Comparison of ENCODE assay signal across 9 cellular contexts in genomic region chr7:115475774-115476407, GRCh38.
DNase-seq lines count a peak whose midpoint lies in the region; ATAC-seq and TF ChIP-seq lines count a peak whose summit lies in the region.
"Had no signal": no experiment of that assay in that cellular context is flagged by ENCODE, and none has a peak within 500 bp of the region (broad histone marks: within the 10 kb centered on the region; RNA-seq: fewer than 3 reads in every experiment).

No MANE protein-coding gene starts in this region.

- H3K27ac ChIP-seq in heart left ventricle: no peak overlapping the region

- TF ChIP-seq CTCF in heart left ventricle (IDR thresholded peaks at IDR 0.05) (peak in 8 of 12 donors; percentile 12 to 52 (median 33)), type B pancreatic cell (conservative IDR thresholded peaks at IDR 0.05) (peak; percentile 28)

- TF ChIP-seq POLR2A in heart left ventricle (IDR thresholded peaks at IDR 0.05): no peak

- WGBS in heart left ventricle, 4 donors: 56 to 71% (median 63%) methylated on average over 14 of the region's 14 CpGs

- peak overlapping the region; percentile 27 for H3K4me3 Mint-ChIP-seq in type B pancreatic cell

- ATAC-seq in heart left ventricle (peak in 3 of 4 donors; percentile 59 to 71 (median 71)), left ventricle myocardium superior (peak; percentile 55), GM21737 (IDR thresholded peaks at IDR 0.05; ENCODE audit: unreplicated experiment) (no peak)

- peaks cover 7% of the 10 kb centered on the region for H3K4me1 Mint-ChIP-seq in type B pancreatic cell (ENCODE audit: unreplicated experiment)

- H3K27ac Mint-ChIP-seq in type B pancreatic cell: no peak overlapping the region
- H3K27ac Mint-ChIP-seq: T-helper 1 cell treated with Interleukin-12 subunit alpha and Interleukin-12 subunit beta and Interleukin-4 antibody, amounts not matched to agents 30 μg/mL and 1 μg/mL, for 36 hours had no signal

- peaks cover 49% of the 10 kb centered on the region for H3K27me3 Mint-ChIP-seq in type B pancreatic cell

- no peak overlapping the region for H3K4me3 ChIP-seq in heart left ventricle

- H3K4me1 ChIP-seq in heart left ventricle: peaks cover 0 to 11% (median 0%) of the 10 kb centered on the region in 12 donors

- H3K27me3 ChIP-seq in heart left ventricle: peaks cover 0 to 26% (median 11%) of the 10 kb centered on the region in 9 donors

- intact Hi-C loops in heart left ventricle (cut with DNase I): loop anchor here in 9 of 10 donors (2.0 to 10.0 kb wide), 3 partner anchors 609 to 611 kb away; no protein-coding TSS in a partner anchor
- intact Hi-C loops in cardiac septum (cut with DNase I): loop anchor here (1.0 to 10.0 kb wide), 2 partner anchors 611 to 1391 kb away; no protein-coding TSS in a partner anchor
- intact Hi-C loops in left ventricle myocardium superior (cut with micrococcal nuclease): no loop called here
- intact Hi-C loops in posterior vena cava (cut with DNase I): no loop called here

- DNase-seq in heart left ventricle (peak in 1 of 5 donors; percentile 8), cardiac septum (ENCODE audit: low spot score) (no peak), NCI-H774 (lab: John Stamatoyannopoulos, UW) (peak; percentile 18), left ventricle myocardium superior (peak; percentile 28), type B pancreatic cell (ENCODE audit: extremely low spot score, unreplicated experiment) (no peak), posterior vena cava (ENCODE audit: low spot score) (no peak)
- no peak for DNase-seq in activated CD8-positive, alpha-beta memory T cell treated with anti-CD3 and anti-CD28 coated beads, Interleukin-2, amount 50 U/mL, for 4 hours

- H3K36me3 ChIP-seq in heart left ventricle: no peaks in the 10 kb centered on the region

- H3K36me3 Mint-ChIP-seq in type B pancreatic cell: no peaks in the 10 kb centered on the region

- H3K9me3 Mint-ChIP-seq in type B pancreatic cell: no peaks in the 10 kb centered on the region
- H3K9me3 Mint-ChIP-seq: T-helper 1 cell treated with Interleukin-12 subunit alpha and Interleukin-12 subunit beta and Interleukin-4 antibody, amounts not matched to agents 30 μg/mL and 1 μg/mL, for 36 hours had no signal

- H3K9me3 ChIP-seq in heart left ventricle: no peaks in the 10 kb centered on the region

Comparison
In these comparisons a context has a peak if more than half of its experiments do, and no peak if none do; other contexts are left out.
1. DNase-seq: peak in NCI-H774 (single experiment) and left ventricle myocardium superior (single experiment); none in cardiac septum (single experiment), type B pancreatic cell (single experiment), posterior vena cava (single experiment) and activated CD8-positive, alpha-beta memory T cell treated with anti-CD3 and anti-CD28 coated beads, Interleukin-2, amount 50 U/mL, for 4 hours (single experiment).
2. intact Hi-C loops: an anchor here in heart left ventricle (2.0 to 10.0 kb wide) and cardiac septum (1.0 to 10.0 kb wide); none called in left ventricle myocardium superior and posterior vena cava.